1 cellular context compared by ENCODE assay signal in genomic region chr19:19849056-19849455, GRCh38.
TF ChIP-seq lines count a peak whose summit lies in the region.

No MANE protein-coding gene starts in this region.

TF ChIP-seq in GM12878, 131 proteins besides CTCF, POLR2A, EP300 and RAD21:
- TF ChIP-seq, protein P1, sequence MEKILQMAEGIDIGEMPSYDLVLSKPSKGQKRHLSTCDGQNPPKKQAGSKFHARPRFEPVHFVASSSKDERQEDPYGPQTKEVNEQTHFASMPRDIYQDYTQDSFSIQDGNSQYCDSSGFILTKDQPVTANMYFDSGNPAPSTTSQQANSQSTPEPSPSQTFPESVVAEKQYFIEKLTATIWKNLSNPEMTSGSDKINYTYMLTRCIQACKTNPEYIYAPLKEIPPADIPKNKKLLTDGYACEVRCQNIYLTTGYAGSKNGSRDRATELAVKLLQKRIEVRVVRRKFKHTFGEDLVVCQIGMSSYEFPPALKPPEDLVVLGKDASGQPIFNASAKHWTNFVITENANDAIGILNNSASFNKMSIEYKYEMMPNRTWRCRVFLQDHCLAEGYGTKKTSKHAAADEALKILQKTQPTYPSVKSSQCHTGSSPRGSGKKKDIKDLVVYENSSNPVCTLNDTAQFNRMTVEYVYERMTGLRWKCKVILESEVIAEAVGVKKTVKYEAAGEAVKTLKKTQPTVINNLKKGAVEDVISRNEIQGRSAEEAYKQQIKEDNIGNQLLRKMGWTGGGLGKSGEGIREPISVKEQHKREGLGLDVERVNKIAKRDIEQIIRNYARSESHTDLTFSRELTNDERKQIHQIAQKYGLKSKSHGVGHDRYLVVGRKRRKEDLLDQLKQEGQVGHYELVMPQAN (conservative IDR thresholded peaks at IDR 0.05), result no peak
- TF ChIP-seq SPI1 (IDR thresholded peaks at IDR 0.05; ENCODE audit: borderline replicate concordance, insufficient read depth, low read depth, low read length) (peak; percentile 59), KAT2A (conservative IDR thresholded peaks at IDR 0.05; ENCODE audit: control insufficient read depth, low read depth, low read length) (no peak)
TF ChIP-seq in GM12878: peak in this region for 1.
